In genomic region chr4:129998436-129999150, GRCh38 we compare ENCODE assay signal across 1 cellular context.
TF ChIP-seq lines count a peak whose summit lies in the region.

No MANE protein-coding gene starts in this region.

TF ChIP-seq in H1, 55 proteins besides CTCF, POLR2A, EP300 and RAD21:
- TF ChIP-seq PHF8 (conservative IDR thresholded peaks at IDR 0.05; ENCODE audit: low read depth, low read length) = no peak
- TF ChIP-seq SIN3A (conservative IDR thresholded peaks at IDR 0.05 in 1 of 2, IDR thresholded peaks at IDR 0.05 in 1 of 2; ENCODE audit: low read depth in 1 of 2, low read length in 2 of 2) = no peak
- no peak for TF ChIP-seq SP2 (IDR thresholded peaks at IDR 0.05; ENCODE audit: low read length)
- TF ChIP-seq TEAD4 (IDR thresholded peaks at IDR 0.05; ENCODE audit: low read depth, low read length) = no peak
- TF ChIP-seq, protein P1, sequence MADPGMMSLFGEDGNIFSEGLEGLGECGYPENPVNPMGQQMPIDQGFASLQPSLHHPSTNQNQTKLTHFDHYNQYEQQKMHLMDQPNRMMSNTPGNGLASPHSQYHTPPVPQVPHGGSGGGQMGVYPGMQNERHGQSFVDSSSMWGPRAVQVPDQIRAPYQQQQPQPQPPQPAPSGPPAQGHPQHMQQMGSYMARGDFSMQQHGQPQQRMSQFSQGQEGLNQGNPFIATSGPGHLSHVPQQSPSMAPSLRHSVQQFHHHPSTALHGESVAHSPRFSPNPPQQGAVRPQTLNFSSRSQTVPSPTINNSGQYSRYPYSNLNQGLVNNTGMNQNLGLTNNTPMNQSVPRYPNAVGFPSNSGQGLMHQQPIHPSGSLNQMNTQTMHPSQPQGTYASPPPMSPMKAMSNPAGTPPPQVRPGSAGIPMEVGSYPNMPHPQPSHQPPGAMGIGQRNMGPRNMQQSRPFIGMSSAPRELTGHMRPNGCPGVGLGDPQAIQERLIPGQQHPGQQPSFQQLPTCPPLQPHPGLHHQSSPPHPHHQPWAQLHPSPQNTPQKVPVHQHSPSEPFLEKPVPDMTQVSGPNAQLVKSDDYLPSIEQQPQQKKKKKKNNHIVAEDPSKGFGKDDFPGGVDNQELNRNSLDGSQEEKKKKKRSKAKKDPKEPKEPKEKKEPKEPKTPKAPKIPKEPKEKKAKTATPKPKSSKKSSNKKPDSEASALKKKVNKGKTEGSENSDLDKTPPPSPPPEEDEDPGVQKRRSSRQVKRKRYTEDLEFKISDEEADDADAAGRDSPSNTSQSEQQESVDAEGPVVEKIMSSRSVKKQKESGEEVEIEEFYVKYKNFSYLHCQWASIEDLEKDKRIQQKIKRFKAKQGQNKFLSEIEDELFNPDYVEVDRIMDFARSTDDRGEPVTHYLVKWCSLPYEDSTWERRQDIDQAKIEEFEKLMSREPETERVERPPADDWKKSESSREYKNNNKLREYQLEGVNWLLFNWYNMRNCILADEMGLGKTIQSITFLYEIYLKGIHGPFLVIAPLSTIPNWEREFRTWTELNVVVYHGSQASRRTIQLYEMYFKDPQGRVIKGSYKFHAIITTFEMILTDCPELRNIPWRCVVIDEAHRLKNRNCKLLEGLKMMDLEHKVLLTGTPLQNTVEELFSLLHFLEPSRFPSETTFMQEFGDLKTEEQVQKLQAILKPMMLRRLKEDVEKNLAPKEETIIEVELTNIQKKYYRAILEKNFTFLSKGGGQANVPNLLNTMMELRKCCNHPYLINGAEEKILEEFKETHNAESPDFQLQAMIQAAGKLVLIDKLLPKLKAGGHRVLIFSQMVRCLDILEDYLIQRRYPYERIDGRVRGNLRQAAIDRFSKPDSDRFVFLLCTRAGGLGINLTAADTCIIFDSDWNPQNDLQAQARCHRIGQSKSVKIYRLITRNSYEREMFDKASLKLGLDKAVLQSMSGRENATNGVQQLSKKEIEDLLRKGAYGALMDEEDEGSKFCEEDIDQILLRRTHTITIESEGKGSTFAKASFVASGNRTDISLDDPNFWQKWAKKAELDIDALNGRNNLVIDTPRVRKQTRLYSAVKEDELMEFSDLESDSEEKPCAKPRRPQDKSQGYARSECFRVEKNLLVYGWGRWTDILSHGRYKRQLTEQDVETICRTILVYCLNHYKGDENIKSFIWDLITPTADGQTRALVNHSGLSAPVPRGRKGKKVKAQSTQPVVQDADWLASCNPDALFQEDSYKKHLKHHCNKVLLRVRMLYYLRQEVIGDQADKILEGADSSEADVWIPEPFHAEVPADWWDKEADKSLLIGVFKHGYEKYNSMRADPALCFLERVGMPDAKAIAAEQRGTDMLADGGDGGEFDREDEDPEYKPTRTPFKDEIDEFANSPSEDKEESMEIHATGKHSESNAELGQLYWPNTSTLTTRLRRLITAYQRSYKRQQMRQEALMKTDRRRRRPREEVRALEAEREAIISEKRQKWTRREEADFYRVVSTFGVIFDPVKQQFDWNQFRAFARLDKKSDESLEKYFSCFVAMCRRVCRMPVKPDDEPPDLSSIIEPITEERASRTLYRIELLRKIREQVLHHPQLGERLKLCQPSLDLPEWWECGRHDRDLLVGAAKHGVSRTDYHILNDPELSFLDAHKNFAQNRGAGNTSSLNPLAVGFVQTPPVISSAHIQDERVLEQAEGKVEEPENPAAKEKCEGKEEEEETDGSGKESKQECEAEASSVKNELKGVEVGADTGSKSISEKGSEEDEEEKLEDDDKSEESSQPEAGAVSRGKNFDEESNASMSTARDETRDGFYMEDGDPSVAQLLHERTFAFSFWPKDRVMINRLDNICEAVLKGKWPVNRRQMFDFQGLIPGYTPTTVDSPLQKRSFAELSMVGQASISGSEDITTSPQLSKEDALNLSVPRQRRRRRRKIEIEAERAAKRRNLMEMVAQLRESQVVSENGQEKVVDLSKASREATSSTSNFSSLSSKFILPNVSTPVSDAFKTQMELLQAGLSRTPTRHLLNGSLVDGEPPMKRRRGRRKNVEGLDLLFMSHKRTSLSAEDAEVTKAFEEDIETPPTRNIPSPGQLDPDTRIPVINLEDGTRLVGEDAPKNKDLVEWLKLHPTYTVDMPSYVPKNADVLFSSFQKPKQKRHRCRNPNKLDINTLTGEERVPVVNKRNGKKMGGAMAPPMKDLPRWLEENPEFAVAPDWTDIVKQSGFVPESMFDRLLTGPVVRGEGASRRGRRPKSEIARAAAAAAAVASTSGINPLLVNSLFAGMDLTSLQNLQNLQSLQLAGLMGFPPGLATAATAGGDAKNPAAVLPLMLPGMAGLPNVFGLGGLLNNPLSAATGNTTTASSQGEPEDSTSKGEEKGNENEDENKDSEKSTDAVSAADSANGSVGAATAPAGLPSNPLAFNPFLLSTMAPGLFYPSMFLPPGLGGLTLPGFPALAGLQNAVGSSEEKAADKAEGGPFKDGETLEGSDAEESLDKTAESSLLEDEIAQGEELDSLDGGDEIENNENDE (IDR thresholded peaks at IDR 0.05; ENCODE audit: insufficient replicate concordance, low read length) = no peak
- no peak for TF ChIP-seq GTF2F1 (IDR thresholded peaks at IDR 0.05; ENCODE audit: borderline replicate concordance, low read depth, low read length)
- TF ChIP-seq KDM1A (IDR thresholded peaks at IDR 0.05; ENCODE audit: borderline replicate concordance, low read length) = no peak
- no peak for TF ChIP-seq MAFK (IDR thresholded peaks at IDR 0.05; ENCODE audit: low read depth, low read length)
- TF ChIP-seq, protein P2, sequence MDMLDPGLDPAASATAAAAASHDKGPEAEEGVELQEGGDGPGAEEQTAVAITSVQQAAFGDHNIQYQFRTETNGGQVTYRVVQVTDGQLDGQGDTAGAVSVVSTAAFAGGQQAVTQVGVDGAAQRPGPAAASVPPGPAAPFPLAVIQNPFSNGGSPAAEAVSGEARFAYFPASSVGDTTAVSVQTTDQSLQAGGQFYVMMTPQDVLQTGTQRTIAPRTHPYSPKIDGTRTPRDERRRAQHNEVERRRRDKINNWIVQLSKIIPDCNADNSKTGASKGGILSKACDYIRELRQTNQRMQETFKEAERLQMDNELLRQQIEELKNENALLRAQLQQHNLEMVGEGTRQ (IDR thresholded peaks at IDR 0.05; ENCODE audit: low read length) = no peak
- TF ChIP-seq ASH2L (IDR thresholded peaks at IDR 0.05; ENCODE audit: low read length) = no peak
- no peak for TF ChIP-seq SP1 (IDR thresholded peaks at IDR 0.05; ENCODE audit: low read depth, low read length)
- no peak for TF ChIP-seq CREB1 (IDR thresholded peaks at IDR 0.05)
- no peak for TF ChIP-seq TBP (IDR thresholded peaks at IDR 0.05; ENCODE audit: low read depth, low read length)
- TF ChIP-seq SP4 (IDR thresholded peaks at IDR 0.05; ENCODE audit: low read length) = no peak
